Comparison of ENCODE assay signal across 20 cellular contexts in the genomic region with DNA sequence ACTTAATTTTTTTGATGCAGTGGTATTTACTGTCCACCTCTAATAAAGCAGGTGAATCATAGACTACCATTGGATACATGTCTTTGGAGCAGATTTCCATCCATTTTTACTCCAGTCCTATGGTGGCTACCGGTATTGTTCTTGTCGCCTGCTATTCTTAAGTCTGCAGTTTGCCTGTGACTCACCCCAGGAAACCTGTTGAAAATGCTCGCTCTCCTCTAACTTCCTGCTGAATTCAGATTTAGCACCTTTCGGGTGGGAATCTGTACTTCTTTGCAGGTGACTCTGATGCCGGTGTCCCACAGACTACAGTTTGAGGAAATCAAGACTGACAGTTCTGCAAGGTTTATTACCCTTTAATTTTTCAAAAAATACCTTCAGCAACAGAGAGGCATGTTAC. TPM values are rescaled to one million over a fixed set of nuclear protein-coding genes. Genes with fewer than 3 reads are reported as not detected.
DNase-seq lines count a peak whose midpoint lies in the region; ATAC-seq, FAIRE-seq and TF ChIP-seq lines count a peak whose summit lies in the region.
"Had no signal": no experiment of that assay in that cellular context is flagged by ENCODE, and none has a peak within 500 bp of the region (broad histone marks: within the 10 kb centered on the region; RNA-seq: fewer than 3 reads in every experiment).

No MANE protein-coding gene starts in this region.

- no peak overlapping the region for H3K27ac ChIP-seq in HEK293 (ENCODE audit: extremely low read depth, low read depth, low read length)
- H3K27ac ChIP-seq: A549, BLaER1 had no signal

- ATAC-seq in GM18873 (IDR thresholded peaks at IDR 0.05; ENCODE audit: low FRiP score, unreplicated experiment) (no peak), Right ventricle myocardium inferior (no peak)
- ATAC-seq: A549, GM12878 had no signal

- POLR2A ChIA-PET in HEK293 (lab: Yijun Ruan, JAX) = no interaction called here

- H3K4me3 ChIP-seq in HEK293 (ENCODE audit: low read depth, low read length) (no peak overlapping the region), bronchial epithelial cell (ENCODE audit: low read depth, low read length) (no peak overlapping the region)
- H3K4me3 ChIP-seq: A549, BLaER1, GM12878 had no signal

- intact Hi-C loops in Right ventricle myocardium inferior (cut with DNase I) = no loop called here

- TF ChIP-seq CTCF in HEK293 (tag by site-specific recombination; IDR thresholded peaks at IDR 0.05) = no peak
- TF ChIP-seq CTCF in bronchial epithelial cell (IDR thresholded peaks at IDR 0.05; ENCODE audit: insufficient read depth, low read length, severe bottlenecking) = no peak

- CTCF ChIA-PET in HEK293 (lab: Yijun Ruan, JAX) = interaction anchor here (1.2 kb wide), 1 partner anchor 481 kb away, joined by 6 read pairs; no protein-coding TSS in a partner anchor

- no peaks in the 10 kb centered on the region for H3K27me3 ChIP-seq in bronchial epithelial cell (ENCODE audit: control insufficient read depth, insufficient read depth, low read length)
- H3K27me3 ChIP-seq: BLaER1 had no signal

- H3K4me1 ChIP-seq in HEK293 (ENCODE audit: control insufficient read depth, insufficient read depth, low read length) = no peaks in the 10 kb centered on the region
- H3K4me1 ChIP-seq: BLaER1 had no signal

- FAIRE-seq in bronchial epithelial cell (lab: Jason Lieb, UNC) = no peak
- FAIRE-seq: A549, GM12878 had no signal

- no peaks in the 10 kb centered on the region for H3K9me3 ChIP-seq in HEK293 (ENCODE audit: control insufficient read depth, insufficient read depth, low read depth, low read length)
- H3K9me3 ChIP-seq: A549 had no signal

- peak; percentile 29 for DNase-seq in bronchial epithelial cell (ENCODE audit: low read depth)
- DNase-seq in glomerular endothelial cell (ENCODE audit: extremely low read depth, low read depth, low spot score) = peak; percentile 10
- DNase-seq in myocyte (ENCODE audit: low read depth) = peak; percentile 30
- DNase-seq in mesenteric fat pad (ENCODE audit: low spot score) = no peak
- no peak for DNase-seq in stimulated activated CD4-positive, alpha-beta T cell treated with anti-CD3 and anti-CD28 coated beads, Interleukin-1b, Interleukin-23, amount 100 ng/mL, for 48 hours
- no peak for DNase-seq in Right ventricle myocardium inferior (ENCODE audit: missing footprints)
- DNase-seq: Calu3; CD4-positive, alpha-beta memory T cell; HFFc6; KG1; NCI-H1105 treated with DMSO at 0.1 percent for 48 hours; NCI-H1694; NCI-H2081 treated with DMSO at 0.1 percent for 48 hours; NCI-H774; RPMI8226 had no signal

- H3K36me3 ChIP-seq in HEK293 (ENCODE audit: control insufficient read depth in 2 of 2, insufficient read depth in 1 of 2, low read length in 2 of 2) = peaks cover 0 to 7% of the 10 kb centered on the region in 2 experiments; a peak in 2 of 3 replicates
- no peaks in the 10 kb centered on the region for H3K36me3 ChIP-seq in bronchial epithelial cell (ENCODE audit: control insufficient read depth, insufficient read depth, low read length)

TF ChIP-seq in HEK293, 187 proteins besides CTCF, POLR2A, EP300 and RAD21:
- TF ChIP-seq ZNF585B (tag by site-specific recombination; IDR thresholded peaks at IDR 0.05) (no peak), ZNF645 (tag by site-specific recombination; IDR thresholded peaks at IDR 0.05) (no peak), RBAK (tag by site-specific recombination; IDR thresholded peaks at IDR 0.05) (no peak), SCRT2 (tag by site-specific recombination; IDR thresholded peaks at IDR 0.05) (peak; percentile 74), SCRT1 (tag by site-specific recombination; IDR thresholded peaks at IDR 0.05; ENCODE audit: borderline replicate concordance) (0 out of 2 replicates have a peak, but pooled peaks have one; percentile 31)
- TF ChIP-seq, protein P1, sequence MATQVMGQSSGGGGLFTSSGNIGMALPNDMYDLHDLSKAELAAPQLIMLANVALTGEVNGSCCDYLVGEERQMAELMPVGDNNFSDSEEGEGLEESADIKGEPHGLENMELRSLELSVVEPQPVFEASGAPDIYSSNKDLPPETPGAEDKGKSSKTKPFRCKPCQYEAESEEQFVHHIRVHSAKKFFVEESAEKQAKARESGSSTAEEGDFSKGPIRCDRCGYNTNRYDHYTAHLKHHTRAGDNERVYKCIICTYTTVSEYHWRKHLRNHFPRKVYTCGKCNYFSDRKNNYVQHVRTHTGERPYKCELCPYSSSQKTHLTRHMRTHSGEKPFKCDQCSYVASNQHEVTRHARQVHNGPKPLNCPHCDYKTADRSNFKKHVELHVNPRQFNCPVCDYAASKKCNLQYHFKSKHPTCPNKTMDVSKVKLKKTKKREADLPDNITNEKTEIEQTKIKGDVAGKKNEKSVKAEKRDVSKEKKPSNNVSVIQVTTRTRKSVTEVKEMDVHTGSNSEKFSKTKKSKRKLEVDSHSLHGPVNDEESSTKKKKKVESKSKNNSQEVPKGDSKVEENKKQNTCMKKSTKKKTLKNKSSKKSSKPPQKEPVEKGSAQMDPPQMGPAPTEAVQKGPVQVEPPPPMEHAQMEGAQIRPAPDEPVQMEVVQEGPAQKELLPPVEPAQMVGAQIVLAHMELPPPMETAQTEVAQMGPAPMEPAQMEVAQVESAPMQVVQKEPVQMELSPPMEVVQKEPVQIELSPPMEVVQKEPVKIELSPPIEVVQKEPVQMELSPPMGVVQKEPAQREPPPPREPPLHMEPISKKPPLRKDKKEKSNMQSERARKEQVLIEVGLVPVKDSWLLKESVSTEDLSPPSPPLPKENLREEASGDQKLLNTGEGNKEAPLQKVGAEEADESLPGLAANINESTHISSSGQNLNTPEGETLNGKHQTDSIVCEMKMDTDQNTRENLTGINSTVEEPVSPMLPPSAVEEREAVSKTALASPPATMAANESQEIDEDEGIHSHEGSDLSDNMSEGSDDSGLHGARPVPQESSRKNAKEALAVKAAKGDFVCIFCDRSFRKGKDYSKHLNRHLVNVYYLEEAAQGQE (tag by site-specific recombination; IDR thresholded peaks at IDR 0.05) = no peak

RNA-seq across cellular contexts. Expression of gene DHFR, which starts 58.9 kb away (rescaled TPM):
- total RNA-seq in bronchial epithelial cell = 1.8 and 2.0 TPM in 2 replicates
- total RNA-seq in glomerular endothelial cell = 6.8 and 18.0 TPM in 2 replicates
- total RNA-seq in myocyte = 14.8 and 15.6 TPM in 2 replicates
- 9.9 TPM for polyA plus RNA-seq in myocyte (2012)
- total RNA-seq in mesenteric fat pad = 8.9 TPM
- 11.1 TPM for total RNA-seq in Right ventricle myocardium inferior

RNA-seq across cellular contexts. Expression of gene MSH3, which starts 59.2 kb away (rescaled TPM):
- total RNA-seq in bronchial epithelial cell (11.1 and 11.8 TPM in 2 replicates), glomerular endothelial cell (10.0 and 14.0 TPM in 2 replicates), myocyte (12.0 and 12.2 TPM in 2 replicates), mesenteric fat pad (16.3 TPM), Right ventricle myocardium inferior (10.4 TPM)
- polyA plus RNA-seq in myocyte (2012) = 5.4 TPM

Comparison
In these comparisons a context has a peak if more than half of its experiments do, and no peak if none do; other contexts are left out.
1. DNase-seq: peak in bronchial epithelial cell (single experiment), glomerular endothelial cell (single experiment) and myocyte (single experiment); none in mesenteric fat pad (single experiment), stimulated activated CD4-positive, alpha-beta T cell treated with anti-CD3 and anti-CD28 coated beads, Interleukin-1b, Interleukin-23, amount 100 ng/mL, for 48 hours (single experiment) and Right ventricle myocardium inferior (single experiment).